Comparison of ENCODE assay signal across 1 cellular context in the genomic region with DNA sequence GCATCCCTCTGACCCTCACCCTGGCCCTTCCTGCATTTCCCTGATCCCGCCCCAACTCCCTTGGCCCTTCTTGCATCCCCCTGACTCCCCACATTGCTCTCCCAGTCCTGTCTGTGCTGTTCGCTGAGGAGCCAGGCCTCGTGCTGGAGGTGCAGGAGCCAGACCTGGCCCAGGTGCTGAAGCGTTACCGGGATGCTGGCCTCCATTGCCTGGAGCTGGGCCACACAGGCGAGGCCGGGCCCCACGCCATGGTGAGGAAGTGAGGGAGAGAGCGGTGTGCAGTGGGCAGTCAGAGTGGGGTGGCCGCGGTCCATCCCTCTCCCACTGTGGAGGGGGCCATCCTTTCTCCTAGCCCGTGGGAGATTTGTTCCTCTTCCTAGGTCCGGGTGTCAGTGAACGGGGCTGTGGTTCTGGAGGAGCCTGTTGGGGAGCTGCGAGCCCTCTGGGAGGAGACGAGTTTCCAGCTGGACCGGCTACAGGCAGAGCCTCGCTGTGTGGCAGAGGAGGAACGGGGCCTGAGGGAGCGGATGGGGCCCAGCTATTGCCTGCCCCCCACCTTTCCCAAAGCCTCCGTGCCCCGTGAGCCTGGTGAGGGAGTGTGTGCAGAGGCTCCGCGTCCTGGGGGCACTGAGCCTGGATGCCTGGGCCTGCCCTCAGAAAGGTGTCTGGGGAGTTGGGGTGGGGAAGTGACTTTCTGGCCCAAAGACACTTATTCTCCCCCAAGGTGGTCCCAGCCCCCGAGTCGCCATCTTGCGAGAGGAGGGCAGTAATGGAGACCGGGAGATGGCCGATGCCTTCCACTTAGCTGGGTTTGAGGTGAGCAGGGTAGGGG.
TF ChIP-seq lines count a peak whose summit lies in the region.

No MANE protein-coding gene starts in this region.

TF ChIP-seq in H1, 55 proteins besides CTCF, POLR2A, EP300 and RAD21:
- TF ChIP-seq KDM4A (IDR thresholded peaks at IDR 0.05; ENCODE audit: low read depth, low read length, severe bottlenecking) (no peak), CHD2 (IDR thresholded peaks at IDR 0.05; ENCODE audit: low read length) (no peak), MAFK (IDR thresholded peaks at IDR 0.05; ENCODE audit: low read depth, low read length) (no peak), ZNF274 (IDR thresholded peaks at IDR 0.05; ENCODE audit: borderline replicate concordance, extremely low read depth, low read length) (no peak), RBBP5 (IDR thresholded peaks at IDR 0.05; ENCODE audit: borderline replicate concordance, low read depth, low read length) (no peak), SRF (IDR thresholded peaks at IDR 0.05; ENCODE audit: low read depth, low read length) (no peak), BACH1 (IDR thresholded peaks at IDR 0.05; ENCODE audit: low read length) (no peak)
